ENCODE assay signal across 8 cellular contexts in genomic region chr21:32771134-32771523, GRCh38. TPM values are rescaled to one million over a fixed set of nuclear protein-coding genes. Genes with fewer than 3 reads are reported as not detected.
A peak's percentile ranks its signal among the peaks of the same experiment; 100 is the strongest.
DNase-seq lines count a peak whose midpoint lies in the region; ATAC-seq and TF ChIP-seq lines count a peak whose summit lies in the region.

No MANE protein-coding gene starts in this region.

- H3K4me2 ChIP-seq in SK-N-SH: peak overlapping the region; percentile 94

- H3K9ac ChIP-seq in SK-N-SH: peak overlapping the region; percentile 81

- H4K20me1 ChIP-seq in SK-N-SH (ENCODE audit: insufficient read depth): peaks cover 44% of the 10 kb centered on the region

- WGBS in SK-N-SH (ENCODE audit: low lambda C conversion rate): 20% methylated on average over 1 of the region's 48 CpGs

- H3K27ac ChIP-seq in SK-N-SH (ENCODE audit: low read depth in 2 of 2, low read length in 1 of 2) (peak overlapping the region; percentile 76 to 80), skin epidermis (peak overlapping the region; percentile 85 to 97 (median 91))

- no peaks in the 10 kb centered on the region for H3F3A ChIP-seq in SK-N-SH (replicated peaks; ENCODE audit: insufficient read depth)

- CTCF ChIA-PET in SK-N-SH (lab: Yijun Ruan, JAX): interaction anchor here (0.6 to 3.8 kb wide), 16 partner anchors 9 to 874 kb away, joined by 3 to 27 read pairs (median 4); partner anchors contain the start of gene SYNJ1

- no peak for TF ChIP-seq CTCF in SK-N-SH (IDR thresholded peaks at IDR 0.05)
- TF ChIP-seq CTCF in astrocyte of the cerebellum (IDR thresholded peaks at IDR 0.05; ENCODE audit: low read depth, low read length, missing control alignments): no peak

- H3K4me1 ChIP-seq in SK-N-SH (ENCODE audit: control insufficient read depth in 1 of 2, insufficient read depth in 2 of 2, low read depth in 1 of 2, low read length in 1 of 2): peaks cover 0 to 18% of the 10 kb centered on the region in 2 experiments; a peak in 3 of 4 replicates

- H3K36me3 ChIP-seq in SK-N-SH (replicated peaks in 1 of 2; ENCODE audit: control insufficient read depth in 1 of 2, insufficient read depth in 2 of 2, low read length in 1 of 2): peaks cover 18 to 29% of the 10 kb centered on the region in 2 experiments

- H3K9me2 ChIP-seq in SK-N-SH: no peaks in the 10 kb centered on the region

- no peaks in the 10 kb centered on the region for H3K9me3 ChIP-seq in SK-N-SH

- no peak for TF ChIP-seq EP300 in SK-N-SH (IDR thresholded peaks at IDR 0.05; ENCODE audit: borderline replicate concordance in 1 of 2, low read depth in 1 of 2, low read length in 1 of 2)

- peaks cover 58% of the 10 kb centered on the region for H3K79me2 ChIP-seq in SK-N-SH (ENCODE audit: insufficient read depth)

- POLR2A ChIA-PET in SK-N-SH (lab: Yijun Ruan, JAX): interaction anchor here (0.6 to 1.8 kb wide), 4 partner anchors 43 to 425 kb away, joined by 3 to 11 read pairs (median 4); partner anchors contain the start of genes CFAP298 and SYNJ1

- in situ Hi-C loops in astrocyte of the cerebellum (cut with HindIII; ENCODE audit: low sequenced_read_pairs): no loop called here

- peak overlapping the region; percentile 76 to 87 for H3K4me3 ChIP-seq in SK-N-SH (ENCODE audit: low read depth in 2 of 2, low read length in 1 of 2)
- peak overlapping the region; percentile 86 for H3K4me3 ChIP-seq in astrocyte of the cerebellum (ENCODE audit: low read depth, low read length)
- H3K4me3 ChIP-seq in iPS-11a (ENCODE audit: low read depth, low read length): peak overlapping the region; percentile 96
- H3K4me3 ChIP-seq in skin epidermis: peak overlapping the region; percentile 63 to 91 (median 79)

- ATAC-seq in GM19372 (IDR thresholded peaks at IDR 0.05; ENCODE audit: low read depth, unreplicated experiment): peak; percentile 37
- peak; percentile 43 for ATAC-seq in HG03439 (IDR thresholded peaks at IDR 0.05; ENCODE audit: unreplicated experiment)

- peak overlapping the region; percentile 77 for H2AFZ ChIP-seq in SK-N-SH (ENCODE audit: low read depth)

- H3K27me3 ChIP-seq in SK-N-SH (ENCODE audit: insufficient read depth): no peaks in the 10 kb centered on the region

- DNase-seq in D341Med (ENCODE audit: low spot score) (peak; percentile 80), SK-N-SH (peak; percentile 80), astrocyte of the cerebellum (ENCODE audit: low read depth) (peak; percentile 6), DMS153 treated with DMSO at 0.1 percent for 48 hours (lab: John Stamatoyannopoulos, UW; ENCODE audit: unreplicated experiment) (no peak)

- no peak for TF ChIP-seq RAD21 in SK-N-SH (IDR thresholded peaks at IDR 0.05; ENCODE audit: low read length)

TF ChIP-seq in SK-N-SH, 30 proteins besides CTCF, POLR2A, EP300 and RAD21:
- TF ChIP-seq RXRA (IDR thresholded peaks at IDR 0.05; ENCODE audit: borderline replicate concordance, low read depth): no peak
- peak; percentile 55 for TF ChIP-seq CHD2 (IDR thresholded peaks at IDR 0.05; ENCODE audit: low read length, partially characterized antibody)

RNA-seq across cellular contexts. Expression of gene PAXBP1, which starts 0.4 kb away (rescaled TPM):
- polyA plus RNA-seq in SK-N-SH (2012; rRNA removed): 9.4 and 11.6 TPM in 2 replicates
- 5.7 and 6.7 TPM in 2 replicates for polyA plus RNA-seq in SK-N-SH (2012; cell fraction: cytosol; rRNA removed)
- polyA plus RNA-seq in SK-N-SH (2012; cell fraction: nucleus; rRNA removed): 27.7 and 55.9 TPM in 2 replicates

RNA-seq across cellular contexts. Expression of gene SYNJ1, which starts 43.3 kb away (rescaled TPM):
- polyA plus RNA-seq in SK-N-SH (2012; rRNA removed): 3.3 TPM in 2 replicates
- 4.5 and 4.7 TPM in 2 replicates for polyA plus RNA-seq in SK-N-SH (2012; cell fraction: cytosol; rRNA removed)
- polyA plus RNA-seq in SK-N-SH (2012; cell fraction: nucleus; rRNA removed): 8.8 and 11.7 TPM in 2 replicates
